Comparison of ENCODE assay signal across 27 cellular contexts in genomic region chr21:43298546-43299440, GRCh38.
DNase-seq lines count a peak whose midpoint lies in the region; ATAC-seq and TF ChIP-seq lines count a peak whose summit lies in the region.
"Had no signal": no experiment of that assay in that cellular context is flagged by ENCODE, and none has a peak within 500 bp of the region (broad histone marks: within the 10 kb centered on the region; RNA-seq: fewer than 3 reads in every experiment).

No MANE protein-coding gene starts in this region.

- no peak overlapping the region for H3K9ac ChIP-seq in neural progenitor cell

- no peak overlapping the region for H3K4me3 ChIP-seq in neural progenitor cell
- H3K4me3 ChIP-seq: A549, coronary artery, sigmoid colon had no signal

- ATAC-seq in stimulated activated naive CD8-positive, alpha-beta T cell treated with anti-CD3 and anti-CD28 coated beads, Interleukin-15, amount 100 ng/mL, for 72 hours = peak; percentile 70
- no peak for ATAC-seq in stimulated activated naive CD8-positive, alpha-beta T cell treated with anti-CD3 and anti-CD28 coated beads, Interleukin-15, Interleukin-2, amounts not matched to agents 100 U/mL and 50 U/mL, for 24 hours
- no peak for ATAC-seq in GM18909 (IDR thresholded peaks at IDR 0.05; ENCODE audit: poor library complexity, unreplicated experiment)
- no peak for ATAC-seq in stimulated activated naive B cell treated with anti-CD40 and anti-IgM and Interleukin-4, amounts not matched to agents 10 μg/mL and 1 μg/mL and 100 μg/mL, for 72 hours (replicated peaks)
- ATAC-seq in HG03565 (IDR thresholded peaks at IDR 0.05; ENCODE audit: unreplicated experiment) = no peak
- ATAC-seq: A549 had no signal

- H3K9me3 ChIP-seq in neural progenitor cell (ENCODE audit: low read depth) = no peaks in the 10 kb centered on the region

- H3F3A ChIP-seq in neural progenitor cell (ENCODE audit: low read depth) = no peaks in the 10 kb centered on the region

- H3K36me3 ChIP-seq in neural progenitor cell = no peaks in the 10 kb centered on the region
- H3K36me3 ChIP-seq: sigmoid colon had no signal

- H3K4me2 ChIP-seq in neural progenitor cell = no peak overlapping the region
- H3K4me2 ChIP-seq: A549 had no signal

- no peaks in the 10 kb centered on the region for H3K4me1 Mint-ChIP-seq in stimulated activated naive CD8-positive, alpha-beta T cell treated with anti-CD3 and anti-CD28 coated beads, Interleukin-15, amount 100 ng/mL, for 72 hours
- H3K4me1 Mint-ChIP-seq in glutamatergic neuron (ENCODE audit: low read depth, unreplicated experiment) (peaks cover 19% of the 10 kb centered on the region), neural progenitor cell (peaks cover 28% of the 10 kb centered on the region)
- H3K4me1 Mint-ChIP-seq in stimulated activated naive B cell treated with anti-CD40 and anti-IgM and Interleukin-4, amounts not matched to agents 10 μg/mL and 1 μg/mL and 100 μg/mL, for 72 hours = peaks cover 38 to 44% of the 10 kb centered on the region in 2 donors
- H3K4me1 Mint-ChIP-seq: activated CD4-positive, alpha-beta T cell treated with anti-CD3 and anti-CD28 coated beads, Interleukin-2, amount 10 ng/mL, durations not matched to agents 24 days and 14 days; CD4-positive, alpha-beta memory T cell; immature natural killer cell had no signal

- no peaks in the 10 kb centered on the region for H4K20me1 ChIP-seq in neural progenitor cell (ENCODE audit: low read depth)

- DNase-seq in stimulated activated naive CD8-positive, alpha-beta T cell treated with anti-CD3 and anti-CD28 coated beads, Interleukin-15, amount 100 ng/mL, for 72 hours = no peak
- no peak for DNase-seq in stimulated activated naive CD8-positive, alpha-beta T cell treated with anti-CD3 and anti-CD28 coated beads, Interleukin-15, Interleukin-2, amounts not matched to agents 100 U/mL and 50 U/mL, for 24 hours
- DNase-seq in glutamatergic neuron = peak; percentile 28
- DNase-seq in neural progenitor cell (ENCODE audit: low spot score) = no peak
- no peak for DNase-seq in activated CD4-positive, CD25-positive, alpha-beta regulatory T cell treated with anti-CD3 and anti-CD28 coated beads, Interleukin-2, amount 50 U/mL, for 72 hours
- DNase-seq in stimulated activated naive B cell treated with anti-CD40 and anti-IgM and Interleukin-4, amounts not matched to agents 10 μg/mL and 1 μg/mL and 100 μg/mL, for 72 hours = no peak
- DNase-seq: activated CD4-positive, alpha-beta T cell treated with anti-CD3 and anti-CD28 coated beads, Interleukin-2, amount 10 ng/mL, durations not matched to agents 24 days and 14 days; anterior cingulate cortex; CD4-positive, alpha-beta memory T cell; effector CD8-positive, alpha-beta T cell; immature natural killer cell; Kasumi-1; NCI-H146; NCI-H2107; NCI-H748 treated with DMSO at 0.1 percent for 48 hours; SHP77 treated with DMSO at 0.1 percent for 48 hours; sigmoid colon; stimulated activated CD4-positive, alpha-beta T cell treated with anti-CD3 and anti-CD28 coated beads, Interleukin-4, amount 100 ng/mL, for 1 hour; substantia nigra had no signal

- H2AFZ ChIP-seq in neural progenitor cell (replicated peaks) = no peak overlapping the region

- no peaks in the 10 kb centered on the region for H3K27me3 ChIP-seq in neural progenitor cell

- no peak overlapping the region for H3K27ac Mint-ChIP-seq in stimulated activated naive CD8-positive, alpha-beta T cell treated with anti-CD3 and anti-CD28 coated beads, Interleukin-15, amount 100 ng/mL, for 72 hours
- H3K27ac Mint-ChIP-seq in glutamatergic neuron (ENCODE audit: unreplicated experiment) (no peak overlapping the region), neural progenitor cell (peak overlapping the region; percentile 58)
- H3K27ac Mint-ChIP-seq in stimulated activated naive B cell treated with anti-CD40 and anti-IgM and Interleukin-4, amounts not matched to agents 10 μg/mL and 1 μg/mL and 100 μg/mL, for 72 hours = no peak overlapping the region
- H3K27ac Mint-ChIP-seq: activated CD4-positive, alpha-beta T cell treated with anti-CD3 and anti-CD28 coated beads, Interleukin-2, amount 10 ng/mL, durations not matched to agents 24 days and 14 days; activated naive CD4-positive, alpha-beta T cell treated with anti-CD3 and anti-CD28 coated beads, Interleukin-2, amount 50 U/mL, for 72 hours; CD4-positive, alpha-beta memory T cell; immature natural killer cell; mesothelial cell of epicardium; progenitor cell of endocrine pancreas; type B pancreatic cell had no signal

- peaks cover 0 to 6% of the 10 kb centered on the region in 2 donors for H3K9me3 Mint-ChIP-seq in stimulated activated naive CD8-positive, alpha-beta T cell treated with anti-CD3 and anti-CD28 coated beads, Interleukin-15, amount 100 ng/mL, for 72 hours
- peaks cover 8% of the 10 kb centered on the region for H3K9me3 Mint-ChIP-seq in glutamatergic neuron (ENCODE audit: unreplicated experiment)
- peaks cover 5% of the 10 kb centered on the region for H3K9me3 Mint-ChIP-seq in neural progenitor cell
- no peaks in the 10 kb centered on the region for H3K9me3 Mint-ChIP-seq in stimulated activated naive B cell treated with anti-CD40 and anti-IgM and Interleukin-4, amounts not matched to agents 10 μg/mL and 1 μg/mL and 100 μg/mL, for 72 hours
- H3K9me3 Mint-ChIP-seq: activated CD4-positive, alpha-beta T cell treated with anti-CD3 and anti-CD28 coated beads, Interleukin-2, amount 10 ng/mL, durations not matched to agents 24 days and 14 days had no signal

- no peaks in the 10 kb centered on the region for H3K36me3 Mint-ChIP-seq in glutamatergic neuron (ENCODE audit: unreplicated experiment)
- H3K36me3 Mint-ChIP-seq in neural progenitor cell = no peaks in the 10 kb centered on the region
- no peaks in the 10 kb centered on the region for H3K36me3 Mint-ChIP-seq in stimulated activated naive B cell treated with anti-CD40 and anti-IgM and Interleukin-4, amounts not matched to agents 10 μg/mL and 1 μg/mL and 100 μg/mL, for 72 hours
- H3K36me3 Mint-ChIP-seq: activated naive CD4-positive, alpha-beta T cell treated with anti-CD3 and anti-CD28 coated beads, Interleukin-2, amount 50 U/mL, for 72 hours; CD4-positive, alpha-beta memory T cell; immature natural killer cell; mesothelial cell of epicardium; type B pancreatic cell had no signal

- TF ChIP-seq CTCF in glutamatergic neuron (IDR thresholded peaks at IDR 0.05; ENCODE audit: partially characterized antibody, unreplicated experiment) = no peak
- TF ChIP-seq CTCF in neural progenitor cell (IDR thresholded peaks at IDR 0.05) = no peak

- H3K27me3 Mint-ChIP-seq in stimulated activated naive CD8-positive, alpha-beta T cell treated with anti-CD3 and anti-CD28 coated beads, Interleukin-15, amount 100 ng/mL, for 72 hours = peaks cover 6% of the 10 kb centered on the region
- H3K27me3 Mint-ChIP-seq in glutamatergic neuron (ENCODE audit: unreplicated experiment) (peaks cover 4% of the 10 kb centered on the region), neural progenitor cell (ENCODE audit: insufficient read depth, low read depth) (peaks cover 13% of the 10 kb centered on the region)
- peaks cover 34 to 43% of the 10 kb centered on the region in 2 donors for H3K27me3 Mint-ChIP-seq in stimulated activated naive B cell treated with anti-CD40 and anti-IgM and Interleukin-4, amounts not matched to agents 10 μg/mL and 1 μg/mL and 100 μg/mL, for 72 hours
- H3K27me3 Mint-ChIP-seq: type B pancreatic cell had no signal

- no peaks in the 10 kb centered on the region for H3K4me1 ChIP-seq in neural progenitor cell
- H3K4me1 ChIP-seq: A549, sigmoid colon had no signal

- no peak overlapping the region for H3K27ac ChIP-seq in neural progenitor cell
- H3K27ac ChIP-seq: coronary artery, sigmoid colon had no signal

- H3K79me2 ChIP-seq in neural progenitor cell (ENCODE audit: low read depth) = no peaks in the 10 kb centered on the region

- H3K4me3 Mint-ChIP-seq in stimulated activated naive CD8-positive, alpha-beta T cell treated with anti-CD3 and anti-CD28 coated beads, Interleukin-15, amount 100 ng/mL, for 72 hours = no peak overlapping the region
- H3K4me3 Mint-ChIP-seq in glutamatergic neuron (ENCODE audit: unreplicated experiment) (no peak overlapping the region), neural progenitor cell (peak overlapping the region; percentile 21)
- peak overlapping the region in 1 of 2 donors; percentile 1 for H3K4me3 Mint-ChIP-seq in stimulated activated naive B cell treated with anti-CD40 and anti-IgM and Interleukin-4, amounts not matched to agents 10 μg/mL and 1 μg/mL and 100 μg/mL, for 72 hours
- H3K4me3 Mint-ChIP-seq: activated CD4-positive, alpha-beta T cell treated with anti-CD3 and anti-CD28 coated beads, Interleukin-2, amount 10 ng/mL, durations not matched to agents 24 days and 14 days; CD4-positive, alpha-beta memory T cell; immature natural killer cell; mesothelial cell of epicardium; type B pancreatic cell had no signal
